8 cellular contexts compared by ENCODE assay signal in genomic region chr1:26828352-26829093, GRCh38. TPM values are rescaled to one million over a fixed set of nuclear protein-coding genes. Genes with fewer than 3 reads are reported as not detected.
A peak's percentile ranks its signal among the peaks of the same experiment; 100 is the strongest.
DNase-seq lines count a peak whose midpoint lies in the region; ATAC-seq and TF ChIP-seq lines count a peak whose summit lies in the region.

No MANE protein-coding gene starts in this region.

- no peaks in the 10 kb centered on the region for H3K9me3 Mint-ChIP-seq in T-helper 1 cell treated with Interleukin-12 subunit alpha and Interleukin-12 subunit beta and Interleukin-4 antibody, amounts not matched to agents 30 μg/mL and 1 μg/mL, for 36 hours
- no peaks in the 10 kb centered on the region for H3K9me3 Mint-ChIP-seq in activated CD4-positive, alpha-beta memory T cell treated with anti-CD3 and anti-CD28 coated beads, Interleukin-2, amount 10 ng/mL, durations not matched to agents 7 days and 5 days

- no peaks in the 10 kb centered on the region for H3K9me3 ChIP-seq in right cardiac atrium (ENCODE audit: control insufficient read depth, low read length)
- no peaks in the 10 kb centered on the region for H3K9me3 ChIP-seq in stomach

- H3K27me3 Mint-ChIP-seq in T-helper 1 cell treated with Interleukin-12 subunit alpha and Interleukin-12 subunit beta and Interleukin-4 antibody, amounts not matched to agents 30 μg/mL and 1 μg/mL, for 36 hours (ENCODE audit: low read depth), result no peaks in the 10 kb centered on the region
- no peaks in the 10 kb centered on the region for H3K27me3 Mint-ChIP-seq in activated CD4-positive, alpha-beta memory T cell treated with anti-CD3 and anti-CD28 coated beads, Interleukin-2, amount 10 ng/mL, durations not matched to agents 7 days and 5 days

- no peak for TF ChIP-seq CTCF in stomach (IDR thresholded peaks at IDR 0.05)

- CTCF ChIA-PET in activated CD4-positive, alpha-beta memory T cell treated with anti-CD3 and anti-CD28 coated beads, Interleukin-2, amount 10 ng/mL, durations not matched to agents 7 days and 5 days (lab: Charles Lee), result interaction anchor here (0.7 to 2.2 kb wide), 4 partner anchors 18 to 328 kb away, joined by 3 to 14 read pairs (median 3); partner anchors contain the start of gene GPN2
- CTCF ChIA-PET in HEK293T (lab: Yijun Ruan, JAX), result no interaction called here

- TF ChIP-seq EP300 in stomach (IDR thresholded peaks at IDR 0.05), result no peak

- H3K36me3 ChIP-seq in stomach, result peaks cover 13 to 27% (median 22%) of the 10 kb centered on the region in 4 donors

- peak overlapping the region; percentile 53 for H3K27ac ChIP-seq in right cardiac atrium (ENCODE audit: low read length)
- H3K27ac ChIP-seq in stomach, result peak overlapping the region in 4 of 5 donors; percentile 74 to 88 (median 84)

- H3K36me3 Mint-ChIP-seq in T-helper 1 cell treated with Interleukin-12 subunit alpha and Interleukin-12 subunit beta and Interleukin-4 antibody, amounts not matched to agents 30 μg/mL and 1 μg/mL, for 36 hours (ENCODE audit: low read depth), result peaks cover 42% of the 10 kb centered on the region
- peaks cover 52% of the 10 kb centered on the region for H3K36me3 Mint-ChIP-seq in activated CD4-positive, alpha-beta memory T cell treated with anti-CD3 and anti-CD28 coated beads, Interleukin-2, amount 10 ng/mL, durations not matched to agents 7 days and 5 days (ENCODE audit: low read depth)

- H3K4me3 Mint-ChIP-seq in T-helper 1 cell treated with Interleukin-12 subunit alpha and Interleukin-12 subunit beta and Interleukin-4 antibody, amounts not matched to agents 30 μg/mL and 1 μg/mL, for 36 hours, result peak overlapping the region; percentile 99
- H3K4me3 Mint-ChIP-seq in activated CD4-positive, alpha-beta memory T cell treated with anti-CD3 and anti-CD28 coated beads, Interleukin-2, amount 10 ng/mL, durations not matched to agents 7 days and 5 days, result peak overlapping the region; percentile 98

- WGBS in right cardiac atrium, result 31% methylated on average over 7 of the region's 7 CpGs
- 39 to 51% (median 46%) methylated on average over 7 of the region's 7 CpGs for WGBS in stomach, 5 donors

- no peaks in the 10 kb centered on the region for H3K27me3 ChIP-seq in right cardiac atrium (ENCODE audit: control insufficient read depth, insufficient read depth)
- H3K27me3 ChIP-seq in stomach, result no peaks in the 10 kb centered on the region

- TF ChIP-seq POLR2A in stomach (IDR thresholded peaks at IDR 0.05), result no peak

- H3K4me1 ChIP-seq in right cardiac atrium (ENCODE audit: control insufficient read depth, insufficient read depth, low read length), result peaks cover 5% of the 10 kb centered on the region
- H3K4me1 ChIP-seq in stomach, result peaks cover 32 to 67% (median 59%) of the 10 kb centered on the region in 4 donors

- intact Hi-C loops in right cardiac atrium (cut with DNase I) (no loop called here), stomach (cut with DNase I; ENCODE audit: low total_unique reads) (no loop called here)

- ATAC-seq in right cardiac atrium, result peak; percentile 36 to 38

- no peak for DNase-seq in T-helper 1 cell
- no peak for DNase-seq in activated CD4-positive, alpha-beta memory T cell treated with anti-CD3 and anti-CD28 coated beads, Interleukin-2, amount 10 ng/mL, durations not matched to agents 7 days and 5 days
- peak in 2 of 3 donors; percentile 70 to 74 for DNase-seq in right cardiac atrium
- peak; percentile 39 for DNase-seq in stomach
- DNase-seq in HEK293T (ENCODE audit: extremely low spot score), result no peak
- no peak for DNase-seq in NCI-H1694 (lab: John Stamatoyannopoulos, UW)
- DNase-seq in NCI-H748 treated with DMSO at 0.1 percent for 48 hours (lab: John Stamatoyannopoulos, UW), result no peak

- POLR2A ChIA-PET in activated CD4-positive, alpha-beta memory T cell treated with anti-CD3 and anti-CD28 coated beads, Interleukin-2, amount 10 ng/mL, durations not matched to agents 7 days and 5 days (lab: Charles Lee), result interaction anchor here (1.1 to 3.2 kb wide), 8 partner anchors 10 to 328 kb away, joined by 4 to 12 read pairs (median 6); no protein-coding TSS in a partner anchor
- POLR2A ChIA-PET in HEK293T (lab: Yijun Ruan, JAX), result interaction anchor here (5.2 kb wide), 1 partner anchor 37 kb away, joined by 21 read pairs; no protein-coding TSS in a partner anchor

- peaks cover 64% of the 10 kb centered on the region for H3K4me1 Mint-ChIP-seq in T-helper 1 cell treated with Interleukin-12 subunit alpha and Interleukin-12 subunit beta and Interleukin-4 antibody, amounts not matched to agents 30 μg/mL and 1 μg/mL, for 36 hours (ENCODE audit: low read depth)
- H3K4me1 Mint-ChIP-seq in activated CD4-positive, alpha-beta memory T cell treated with anti-CD3 and anti-CD28 coated beads, Interleukin-2, amount 10 ng/mL, durations not matched to agents 7 days and 5 days, result peaks cover 73% of the 10 kb centered on the region

- H3K27ac Mint-ChIP-seq in T-helper 1 cell treated with Interleukin-12 subunit alpha and Interleukin-12 subunit beta and Interleukin-4 antibody, amounts not matched to agents 30 μg/mL and 1 μg/mL, for 36 hours, result peak overlapping the region; percentile 92
- H3K27ac Mint-ChIP-seq in activated CD4-positive, alpha-beta memory T cell treated with anti-CD3 and anti-CD28 coated beads, Interleukin-2, amount 10 ng/mL, durations not matched to agents 7 days and 5 days, result peak overlapping the region; percentile 89

- H3K4me3 ChIP-seq in right cardiac atrium (ENCODE audit: low read length), result no peak overlapping the region
- peak overlapping the region in 2 of 4 donors; percentile 80 to 94 for H3K4me3 ChIP-seq in stomach

TF ChIP-seq in HEK293T, 16 proteins besides CTCF, POLR2A, EP300 and RAD21:
- TF ChIP-seq CTBP1 (IDR thresholded peaks at IDR 0.05; ENCODE audit: borderline replicate concordance) (no peak), HDGF (IDR thresholded peaks at IDR 0.05; ENCODE audit: borderline replicate concordance) (no peak), FOXM1 (IDR thresholded peaks at IDR 0.05; ENCODE audit: borderline replicate concordance) (no peak), SUZ12 (IDR thresholded peaks at IDR 0.05) (no peak), ZNF384 (IDR thresholded peaks at IDR 0.05) (no peak)

RNA-seq across cellular contexts. Expression of gene ZDHHC18, which starts 2.0 kb away (rescaled TPM):
- total RNA-seq in activated CD4-positive, alpha-beta memory T cell treated with anti-CD3 and anti-CD28 coated beads, Interleukin-2, amount 10 ng/mL, durations not matched to agents 7 days and 5 days, result 10 to 100 TPM; 73.3 to 76.3 TPM
- total RNA-seq in right cardiac atrium (10 to 100 TPM; 11.8 to 14.4 (median 13.5) TPM), stomach (10 to 100 TPM in 3 of 5 donors, 1 to 10 TPM in 2; 5.2 to 81.7 (median 13.3) TPM)
- polyA plus RNA-seq in right cardiac atrium (12.3 TPM), stomach (1 to 10 TPM; 6.3 to 9.0 (median 6.7) TPM)

RNA-seq across cellular contexts. Expression of gene SFN, which starts 34.4 kb away (rescaled TPM):
- 1 to 10 TPM; 4.9 to 5.0 TPM for total RNA-seq in activated CD4-positive, alpha-beta memory T cell treated with anti-CD3 and anti-CD28 coated beads, Interleukin-2, amount 10 ng/mL, durations not matched to agents 7 days and 5 days
- under 1 TPM in 2 of 4 donors, not detected in 2; 0.23 to 0.24 TPM for total RNA-seq in right cardiac atrium
- polyA plus RNA-seq in right cardiac atrium, result 0.20 TPM
- 100 to 1,000 TPM in 1 of 5 donors, 10 to 100 TPM in 4; 17.4 to 109 (median 78.1) TPM for total RNA-seq in stomach
- 100 to 1,000 TPM in 2 of 3 donors, 10 to 100 TPM in 1; 77.6 to 410 (median 146) TPM for polyA plus RNA-seq in stomach

RNA-seq across cellular contexts. Expression of gene PIGV, which starts 40.8 kb away (rescaled TPM):
- 10 to 100 TPM; 16.6 to 16.9 TPM for total RNA-seq in activated CD4-positive, alpha-beta memory T cell treated with anti-CD3 and anti-CD28 coated beads, Interleukin-2, amount 10 ng/mL, durations not matched to agents 7 days and 5 days
- total RNA-seq in right cardiac atrium, result 1 to 10 TPM; 5.2 to 7.3 (median 5.9) TPM
- 3.9 TPM for polyA plus RNA-seq in right cardiac atrium
- total RNA-seq in stomach, result 10 to 100 TPM in 2 of 5 donors, 1 to 10 TPM in 1, under 1 TPM in 1, not detected in 1; 0.87 to 30.8 (median 8.7) TPM
- 1 to 10 TPM; 3.4 to 7.5 (median 6.4) TPM for polyA plus RNA-seq in stomach

Comparison
In these comparisons a context has a peak if more than half of its experiments do, and no peak if none do; other contexts are left out.
1. DNase-seq: peak in right cardiac atrium (2 of 3) and stomach (single experiment); none in T-helper 1 cell (0 of 5), activated CD4-positive, alpha-beta memory T cell treated with anti-CD3 and anti-CD28 coated beads, Interleukin-2, amount 10 ng/mL, durations not matched to agents 7 days and 5 days (single experiment), HEK293T (single experiment), NCI-H1694 (single experiment) and NCI-H748 treated with DMSO at 0.1 percent for 48 hours (single experiment).
2. RNA of gene SFN, which starts 34.4 kb away (total RNA-seq): 17.4 to 109 TPM in stomach and 4.9 to 5.0 TPM in activated CD4-positive, alpha-beta memory T cell treated with anti-CD3 and anti-CD28 coated beads, Interleukin-2, amount 10 ng/mL, durations not matched to agents 7 days and 5 days; 0.23 to 0.24 TPM in right cardiac atrium; every median in the first group is over 4 times any median in the second.